In genomic region chr10:126527645-126528319, GRCh38 we compare ENCODE assay signal across 18 cellular contexts.
DNase-seq lines count a peak whose midpoint lies in the region; ATAC-seq, FAIRE-seq and TF ChIP-seq lines count a peak whose summit lies in the region.
"Had no signal": no experiment of that assay in that cellular context is flagged by ENCODE, and none has a peak within 500 bp of the region (broad histone marks: within the 10 kb centered on the region; RNA-seq: fewer than 3 reads in every experiment).

No MANE protein-coding gene starts in this region.

- H3K4me3 Mint-ChIP-seq in osteocyte (ENCODE audit: unreplicated experiment) = no peak overlapping the region
- H3K4me3 Mint-ChIP-seq: CD4-positive, alpha-beta memory T cell; H9 had no signal

- CTCF ChIA-PET in HepG2 (lab: Yijun Ruan, JAX; ENCODE audit: low intra/inter-chr PET ratio, low total read pairs) = no interaction called here

- no peaks in the 10 kb centered on the region for H4K20me1 ChIP-seq in HepG2 (ENCODE audit: insufficient read depth, low read length)

- peaks cover 43% of the 10 kb centered on the region for H3K27me3 Mint-ChIP-seq in osteocyte (ENCODE audit: unreplicated experiment)

- no peaks in the 10 kb centered on the region for H3K79me2 ChIP-seq in HepG2 (ENCODE audit: insufficient read depth, low read length)

- in situ Hi-C loops in HepG2 (cut with HindIII; ENCODE audit: extremely low pct_ligation_motif_present, low pct_unique_long_range_greater_than_20kb) = no loop called here

- intact Hi-C loops in right lobe of liver (cut with DNase I) = no loop called here
- intact Hi-C loops in HepG2 (cut with micrococcal nuclease; ENCODE audit: unreplicated experiment) = no loop called here

- no peaks in the 10 kb centered on the region for H3K9me3 Mint-ChIP-seq in osteocyte (ENCODE audit: unreplicated experiment)
- H3K9me3 Mint-ChIP-seq: H9 had no signal

- H3K4me1 ChIP-seq in right lobe of liver (peaks cover 0 to 14% (median 0%) of the 10 kb centered on the region in 4 donors), HepG2 (ENCODE audit: insufficient read depth, low read length) (no peaks in the 10 kb centered on the region)

- no peak overlapping the region for H3K27ac Mint-ChIP-seq in osteocyte (ENCODE audit: unreplicated experiment)
- H3K27ac Mint-ChIP-seq: CD4-positive, alpha-beta memory T cell; H9 had no signal

- no peak overlapping the region for H3K27ac ChIP-seq in right lobe of liver
- H3K27ac ChIP-seq in HepG2 (ENCODE audit: extremely low read length, insufficient read depth, low read length) = no peak overlapping the region
- peak overlapping the region; percentile 19; the same call in 1 of the 2 replicates for H3K27ac ChIP-seq in VCaP
- H3K27ac ChIP-seq: GM23248 had no signal

- no peaks in the 10 kb centered on the region for H3K36me3 ChIP-seq in right lobe of liver
- no peaks in the 10 kb centered on the region for H3K36me3 ChIP-seq in HepG2 (replicated peaks in 1 of 2; ENCODE audit: control insufficient read depth in 1 of 2, insufficient read depth in 2 of 2, low read length in 2 of 2)

- no peak for TF ChIP-seq RAD21 in HepG2 (CRISPR knock-in tag; IDR thresholded peaks at IDR 0.05)

- 43% methylated on average over 9 of the region's 9 CpGs for WGBS in right lobe of liver (ENCODE audit: insufficient coverage, low coverage, low lambda C conversion rate, missing lambda C conversion rate)
- WGBS in HepG2 (ENCODE audit: low lambda C conversion rate) = 41% methylated on average over 9 of the region's 9 CpGs

- H3K27me3 ChIP-seq in right lobe of liver = no peaks in the 10 kb centered on the region
- H3K27me3 ChIP-seq in HepG2 (ENCODE audit: control insufficient read depth in 1 of 2, insufficient read depth in 2 of 2, low read length in 2 of 2) = no peaks in the 10 kb centered on the region; a peak in 1 of 5 replicates

- H2AFZ ChIP-seq in HepG2 (ENCODE audit: low read length) = no peak overlapping the region
- H2AFZ ChIP-seq: GM23248 had no signal

- no peak for FAIRE-seq in HepG2 (lab: Jason Lieb, UNC)
- FAIRE-seq: GM12891, GM18507 had no signal

- TF ChIP-seq CTCF in right lobe of liver (IDR thresholded peaks at IDR 0.05) (no peak), HepG2 (CRISPR knock-in tag; IDR thresholded peaks at IDR 0.05) (no peak), VCaP (conservative IDR thresholded peaks at IDR 0.05) (no peak), osteocyte (IDR thresholded peaks at IDR 0.05) (no peak)

- TF ChIP-seq POLR2A in right lobe of liver (IDR thresholded peaks at IDR 0.05) (no peak), HepG2 (IDR thresholded peaks at IDR 0.05; ENCODE audit: insufficient read depth in 1 of 2, low read depth in 2 of 2, low read length in 2 of 2) (no peak)

- TF ChIP-seq EP300 in HepG2 (IDR thresholded peaks at IDR 0.05; ENCODE audit: low read depth in 2 of 2, low read length in 2 of 2) = no peak
- no peak for TF ChIP-seq EP300 in HepG2 (CRISPR knock-in tag; IDR thresholded peaks at IDR 0.05; ENCODE audit: borderline replicate concordance)

- no peak overlapping the region for H3K4me2 ChIP-seq in HepG2 (ENCODE audit: low read depth, low read length)

- H3K36me3 Mint-ChIP-seq in osteocyte (ENCODE audit: unreplicated experiment) = no peaks in the 10 kb centered on the region
- H3K36me3 Mint-ChIP-seq: CD4-positive, alpha-beta memory T cell had no signal

- DNase-seq in right lobe of liver (peak in 1 of 3 donors; percentile 35), HepG2 (ENCODE audit: low spot score) (no peak), retina (peak; percentile 33), NCI-H526 (lab: John Stamatoyannopoulos, UW) (no peak), osteocyte (ENCODE audit: extremely low spot score, unreplicated experiment) (no peak)
- DNase-seq: C1 segment of cervical spinal cord; Calu3; CD4-positive, alpha-beta memory T cell; COR-L47; DMS53; DMS79 treated with DMSO at 0.1 percent for 48 hours; GF-D8; GM23248; H9 had no signal

- POLR2A ChIA-PET in HepG2 (lab: Yijun Ruan, JAX) = no interaction called here

- H3K4me1 Mint-ChIP-seq in osteocyte (ENCODE audit: unreplicated experiment) = no peaks in the 10 kb centered on the region
- H3K4me1 Mint-ChIP-seq: CD4-positive, alpha-beta memory T cell had no signal

- H3K4me3 ChIP-seq in right lobe of liver (no peak overlapping the region), HepG2 (replicated peaks in 1 of 3; ENCODE audit: insufficient read depth in 1 of 3, low read depth in 2 of 3, low read length in 3 of 3) (no peak overlapping the region)
- H3K4me3 ChIP-seq: GM23248 had no signal

- H3K9me3 ChIP-seq in right lobe of liver (no peaks in the 10 kb centered on the region), HepG2 (ENCODE audit: low read length) (no peaks in the 10 kb centered on the region)

- no peak overlapping the region for H3K9ac ChIP-seq in HepG2 (ENCODE audit: insufficient read depth, low read depth, low read length)
- H3K9ac ChIP-seq: GM23248 had no signal

- BruUV-seq in HepG2 (replicated peaks; lab: Mats Ljungman, UMichigan) = no TSS peak

- ATAC-seq in right lobe of liver (peak; percentile 65 to 88 (median 78)), HepG2 (no peak)
- ATAC-seq: HCT116 had no signal

TF ChIP-seq in HepG2, 621 proteins besides CTCF, POLR2A, EP300 and RAD21 (continues in another document):
- TF ChIP-seq, protein P1, sequence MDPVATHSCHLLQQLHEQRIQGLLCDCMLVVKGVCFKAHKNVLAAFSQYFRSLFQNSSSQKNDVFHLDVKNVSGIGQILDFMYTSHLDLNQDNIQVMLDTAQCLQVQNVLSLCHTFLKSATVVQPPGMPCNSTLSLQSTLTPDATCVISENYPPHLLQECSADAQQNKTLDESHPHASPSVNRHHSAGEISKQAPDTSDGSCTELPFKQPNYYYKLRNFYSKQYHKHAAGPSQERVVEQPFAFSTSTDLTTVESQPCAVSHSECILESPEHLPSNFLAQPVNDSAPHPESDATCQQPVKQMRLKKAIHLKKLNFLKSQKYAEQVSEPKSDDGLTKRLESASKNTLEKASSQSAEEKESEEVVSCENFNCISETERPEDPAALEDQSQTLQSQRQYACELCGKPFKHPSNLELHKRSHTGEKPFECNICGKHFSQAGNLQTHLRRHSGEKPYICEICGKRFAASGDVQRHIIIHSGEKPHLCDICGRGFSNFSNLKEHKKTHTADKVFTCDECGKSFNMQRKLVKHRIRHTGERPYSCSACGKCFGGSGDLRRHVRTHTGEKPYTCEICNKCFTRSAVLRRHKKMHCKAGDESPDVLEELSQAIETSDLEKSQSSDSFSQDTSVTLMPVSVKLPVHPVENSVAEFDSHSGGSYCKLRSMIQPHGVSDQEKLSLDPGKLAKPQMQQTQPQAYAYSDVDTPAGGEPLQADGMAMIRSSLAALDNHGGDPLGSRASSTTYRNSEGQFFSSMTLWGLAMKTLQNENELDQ (CRISPR knock-in tag; IDR thresholded peaks at IDR 0.05; ENCODE audit: borderline replicate concordance) = no peak
- no peak for TF ChIP-seq TERF1 (CRISPR knock-in tag; IDR thresholded peaks at IDR 0.05)
- no peak for TF ChIP-seq PRDM10 (CRISPR knock-in tag; IDR thresholded peaks at IDR 0.05; ENCODE audit: low read depth)
- TF ChIP-seq ZNF496 (CRISPR knock-in tag; IDR thresholded peaks at IDR 0.05; ENCODE audit: insufficient replicate concordance) = no peak
- no peak for TF ChIP-seq YY1 (IDR thresholded peaks at IDR 0.05; ENCODE audit: insufficient read depth, insufficient replicate concordance, low read depth, low read length)
- no peak for TF ChIP-seq MEIS2 (CRISPR knock-in tag; IDR thresholded peaks at IDR 0.05)
- TF ChIP-seq NR2F1 (CRISPR knock-in tag; IDR thresholded peaks at IDR 0.05) = no peak
- no peak for TF ChIP-seq MTERF4 (CRISPR knock-in tag; IDR thresholded peaks at IDR 0.05)
- TF ChIP-seq ATF7-NPFF (CRISPR knock-in tag; IDR thresholded peaks at IDR 0.05; ENCODE audit: low read depth) = no peak
